In the genomic region with DNA sequence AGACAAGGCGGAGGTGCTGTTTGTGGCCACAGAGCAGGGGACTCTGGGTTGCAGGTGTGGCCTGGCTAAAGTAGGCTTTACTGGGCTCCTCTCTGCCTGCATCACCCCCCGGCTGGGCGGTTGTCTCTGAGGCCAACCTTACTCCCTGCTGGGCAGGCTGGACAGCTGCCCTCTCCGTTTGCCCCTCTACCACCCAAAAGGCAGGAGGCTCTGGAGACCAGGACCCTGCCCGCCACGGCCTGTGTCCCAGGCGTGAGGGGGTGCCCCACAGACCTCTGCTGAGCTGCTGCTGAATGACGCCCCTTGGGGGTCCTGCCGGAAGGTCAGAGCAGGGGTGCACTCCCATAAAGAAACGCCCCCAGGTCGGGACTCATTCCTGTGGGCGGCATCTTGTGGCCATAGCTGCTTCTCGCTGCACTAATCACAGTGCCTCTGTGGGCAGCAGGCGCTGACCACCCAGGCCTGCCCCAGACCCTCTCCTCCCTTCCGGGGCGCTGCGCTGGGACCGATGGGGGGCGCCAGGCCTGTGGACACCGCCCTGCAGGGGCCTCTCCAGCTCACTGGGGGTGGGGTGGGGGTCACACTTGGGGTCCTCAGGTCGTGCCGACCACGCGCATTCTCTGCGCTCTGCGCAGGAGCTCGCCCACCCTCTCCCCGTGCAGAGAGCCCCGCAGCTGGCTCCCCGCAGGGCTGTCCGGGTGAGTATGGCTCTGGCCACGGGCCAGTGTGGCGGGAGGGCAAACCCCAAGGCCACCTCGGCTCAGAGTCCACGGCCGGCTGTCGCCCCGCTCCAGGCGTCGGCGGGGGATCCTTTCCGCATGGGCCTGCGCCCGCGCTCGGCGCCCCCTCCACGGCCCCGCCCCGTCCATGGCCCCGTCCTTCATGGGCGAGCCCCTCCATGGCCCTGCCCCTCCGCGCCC, we compare ENCODE assay signal across 1 cellular context.
TF ChIP-seq lines count a peak whose summit lies in the region.

No MANE protein-coding gene starts in this region.

TF ChIP-seq in K562, 482 proteins besides CTCF, POLR2A, EP300 and RAD21 (continued from another document):
- TF ChIP-seq ZNF609 (CRISPR knock-in tag; IDR thresholded peaks at IDR 0.05; ENCODE audit: borderline replicate concordance) (no peak), STAT5B (CRISPR knock-in tag; IDR thresholded peaks at IDR 0.05) (no peak), MAX (CRISPR knock-in tag; IDR thresholded peaks at IDR 0.05) (0 out of 2 replicates have a peak, but pooled peaks have one; percentile 9), GATA2 (CRISPR knock-in tag; IDR thresholded peaks at IDR 0.05) (no peak)
